Comparison of ENCODE assay signal across 1 cellular context in the genomic region with DNA sequence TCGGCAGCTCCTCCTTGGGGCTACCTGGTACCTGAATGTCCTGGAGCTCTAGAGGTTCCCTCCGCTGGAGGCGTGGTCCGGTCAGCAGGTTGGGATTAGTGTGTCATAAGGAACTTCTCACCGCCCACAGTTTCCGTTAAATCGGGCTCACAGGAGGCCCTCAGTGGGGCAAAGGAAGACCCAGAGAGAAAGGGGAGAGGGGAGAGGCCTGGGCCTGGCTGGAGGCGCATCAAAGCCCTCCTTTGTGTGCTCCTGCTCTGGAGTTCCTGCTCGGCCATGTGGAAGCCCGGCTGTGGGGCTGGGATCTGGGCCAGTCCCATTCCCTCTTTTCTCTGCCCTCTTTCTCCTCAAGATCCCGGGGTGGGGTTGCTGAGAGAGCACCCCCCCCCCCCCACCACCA.
TF ChIP-seq lines count a peak whose summit lies in the region.

TSS of gene RLBP1 (minus strand) at position 37 of the 400 bp plus-strand sequence. CDS start 2,604 bp downstream, outside the sequence.

TF ChIP-seq in K562, 482 proteins besides CTCF, POLR2A, EP300 and RAD21:
- TF ChIP-seq, protein P1, sequence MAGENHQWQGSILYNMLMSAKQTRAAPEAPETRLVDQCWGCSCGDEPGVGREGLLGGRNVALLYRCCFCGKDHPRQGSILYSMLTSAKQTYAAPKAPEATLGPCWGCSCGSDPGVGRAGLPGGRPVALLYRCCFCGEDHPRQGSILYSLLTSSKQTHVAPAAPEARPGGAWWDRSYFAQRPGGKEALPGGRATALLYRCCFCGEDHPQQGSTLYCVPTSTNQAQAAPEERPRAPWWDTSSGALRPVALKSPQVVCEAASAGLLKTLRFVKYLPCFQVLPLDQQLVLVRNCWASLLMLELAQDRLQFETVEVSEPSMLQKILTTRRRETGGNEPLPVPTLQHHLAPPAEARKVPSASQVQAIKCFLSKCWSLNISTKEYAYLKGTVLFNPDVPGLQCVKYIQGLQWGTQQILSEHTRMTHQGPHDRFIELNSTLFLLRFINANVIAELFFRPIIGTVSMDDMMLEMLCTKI (IDR thresholded peaks at IDR 0.05; ENCODE audit: partially characterized antibody), result no peak
